8 cellular contexts compared by ENCODE assay signal in genomic region chr10:87505366-87506113, GRCh38. TPM values are rescaled to one million over a fixed set of nuclear protein-coding genes. Genes with fewer than 3 reads are reported as not detected.
DNase-seq lines count a peak whose midpoint lies in the region; ATAC-seq and TF ChIP-seq lines count a peak whose summit lies in the region.

No MANE protein-coding gene starts in this region.

- peaks cover 27% of the 10 kb centered on the region for H3K4me1 ChIP-seq in HUES64 (ENCODE audit: insufficient read depth, low read length)

- no peaks in the 10 kb centered on the region for H3K9me3 ChIP-seq in HUES64 (ENCODE audit: insufficient read depth, low read depth, low read length)

- in situ Hi-C loops in G401 (cut with HindIII; ENCODE audit: low sequenced_read_pairs) (no loop called here), astrocyte of the cerebellum (cut with HindIII; ENCODE audit: low sequenced_read_pairs) (no loop called here)

- H3K36me3 ChIP-seq in HUES64 (ENCODE audit: insufficient read depth, low read length) = peaks cover 29% of the 10 kb centered on the region

- H3K27ac ChIP-seq in HUES64 (ENCODE audit: low read depth, low read length) = peak overlapping the region; percentile 48; the same call in 1 of the 2 replicates

- peak overlapping the region; percentile 79 for H3K9ac ChIP-seq in HUES64 (ENCODE audit: low read depth, low read length)

- ATAC-seq in GM21528 (IDR thresholded peaks at IDR 0.05; ENCODE audit: low FRiP score, unreplicated experiment) = peak; percentile 62
- ATAC-seq in sciatic nerve = peak; percentile 79

- intact Hi-C loops in sciatic nerve (cut with DNase I) = no loop called here

- TF ChIP-seq CTCF in astrocyte of the cerebellum (IDR thresholded peaks at IDR 0.05; ENCODE audit: low read depth, low read length, missing control alignments) = peak; percentile 61

- DNase-seq in G401 (ENCODE audit: low spot score) (peak; percentile 52), SW480 (ENCODE audit: low spot score) (peak; percentile 73), astrocyte of the cerebellum (ENCODE audit: low read depth) (no peak), iPS DF 19.7 (ENCODE audit: low read depth, low spot score) (peak; percentile 30), sciatic nerve (ENCODE audit: low spot score) (peak; percentile 61), NCI-H187 treated with DMSO at 0.1 percent for 48 hours (lab: John Stamatoyannopoulos, UW) (no peak)

- H3K27me3 ChIP-seq in HUES64 (ENCODE audit: insufficient read depth, low read length) = peaks cover 6% of the 10 kb centered on the region; the same call in 1 of the 2 replicates

- under 1% methylated on average over 41 of the region's 41 CpGs for WGBS in HUES64

- peak overlapping the region; percentile 97 for H3K4me3 ChIP-seq in HUES64 (ENCODE audit: low read length)
- peak overlapping the region; percentile 87 for H3K4me3 ChIP-seq in astrocyte of the cerebellum (ENCODE audit: low read depth, low read length)

RNA-seq across cellular contexts. Expression of gene MINPP1, which starts 0.8 kb away (rescaled TPM):
- total RNA-seq in G401 (2014; rRNA removed; shearing (Covaris generic)) = 27.0 and 42.8 TPM in 2 replicates
- polyA plus RNA-seq in HUES64 (2013, experiment 1 of 2) = 25.8 TPM
- 25.2 TPM for polyA plus RNA-seq in HUES64 (2013, experiment 2 of 2)
- 11.6 TPM for total RNA-seq in sciatic nerve

Comparison
In these comparisons a context has a peak if more than half of its experiments do, and no peak if none do; other contexts are left out.
1. DNase-seq: peak in G401 (single experiment), SW480 (single experiment), iPS DF 19.7 (single experiment) and sciatic nerve (single experiment); none in astrocyte of the cerebellum (single experiment) and NCI-H187 treated with DMSO at 0.1 percent for 48 hours (single experiment).